Comparison of ENCODE assay signal across 7 cellular contexts in the genomic region with DNA sequence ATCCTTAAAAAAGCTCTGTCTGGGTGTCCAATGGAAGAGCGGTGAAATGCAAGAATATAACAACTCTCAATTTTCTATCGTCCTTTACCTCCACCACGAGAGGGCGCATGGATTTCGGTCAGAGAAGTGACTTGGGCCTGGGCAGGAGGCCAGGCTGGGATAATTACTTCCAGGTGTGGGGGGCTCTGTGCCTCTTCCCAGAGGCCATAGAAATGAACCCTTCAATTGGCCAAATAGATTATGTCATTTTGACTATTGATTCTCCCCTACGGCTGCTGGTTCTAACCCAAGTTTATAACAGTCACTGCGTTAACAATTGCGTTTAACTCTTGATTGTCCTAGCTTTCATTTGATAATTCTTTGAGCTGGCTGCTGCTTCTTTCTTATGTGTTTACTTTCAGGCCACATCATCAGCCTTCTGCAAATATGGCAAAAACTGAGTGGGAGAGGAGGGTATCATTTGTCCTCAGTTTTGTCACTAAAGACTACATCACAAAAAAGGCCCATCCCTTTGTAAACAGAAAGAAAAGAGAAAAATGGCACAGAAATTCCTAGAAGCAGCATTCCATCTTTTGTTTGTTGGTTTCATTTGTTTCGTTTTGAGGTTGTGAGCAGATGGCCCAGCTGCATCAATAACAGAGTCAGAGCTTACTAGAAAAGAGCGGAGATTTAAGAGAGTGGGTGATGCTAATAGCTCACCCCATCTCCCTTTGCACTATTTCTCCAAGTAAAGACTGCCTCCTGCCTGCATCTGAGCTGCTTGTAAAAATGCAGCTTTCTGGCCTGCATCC. TPM values are rescaled to one million over a fixed set of nuclear protein-coding genes. Genes with fewer than 3 reads are reported as not detected.
DNase-seq lines count a peak whose midpoint lies in the region; TF ChIP-seq lines count a peak whose summit lies in the region.

No MANE protein-coding gene starts in this region.

- CTCF ChIA-PET in activated naive CD4-positive, alpha-beta T cell treated with anti-CD3 and anti-CD28 coated beads for 36 hours (lab: Charles Lee): interaction anchor here (0.6 to 6.2 kb wide), 44 partner anchors 8 to 1050 kb away, joined by 3 to 239 read pairs (median 5); a partner anchor contains a TSS

- no peak overlapping the region for H3K27ac Mint-ChIP-seq in activated naive CD4-positive, alpha-beta T cell treated with anti-CD3 and anti-CD28 coated beads for 36 hours
- H3K27ac Mint-ChIP-seq in type B pancreatic cell: peak overlapping the region; percentile 88

- no peaks in the 10 kb centered on the region for H3K79me2 ChIP-seq in trophoblast cell (ENCODE audit: control insufficient read depth, insufficient read depth, low read length, poor library complexity)

- no peaks in the 10 kb centered on the region for H3K9me3 ChIP-seq in SK-N-MC (ENCODE audit: low read depth, low read length)
- H3K9me3 ChIP-seq in trophoblast cell (ENCODE audit: insufficient read depth, low read depth, low read length): no peaks in the 10 kb centered on the region

- H3K4me1 ChIP-seq in trophoblast cell (ENCODE audit: control insufficient read depth in 1 of 2, insufficient read depth in 2 of 2, low read length in 2 of 2): no peaks in the 10 kb centered on the region

- TF ChIP-seq CTCF in GM13976 (IDR thresholded peaks at IDR 0.05; ENCODE audit: borderline replicate concordance, control extremely low read depth, extremely low read depth, insufficient read depth, missing control alignments) (peak; percentile 52), type B pancreatic cell (conservative IDR thresholded peaks at IDR 0.05) (peak; percentile 87)

- H2AK5ac ChIP-seq in trophoblast cell (ENCODE audit: low read length): no peak overlapping the region

- H3K4me2 ChIP-seq in trophoblast cell (ENCODE audit: low read length): no peak overlapping the region

- H3K4me3 ChIP-seq in SK-N-MC (peak overlapping the region; percentile 46), trophoblast cell (ENCODE audit: low read depth, low read length) (no peak overlapping the region)

- no peak overlapping the region for H3K18ac ChIP-seq in trophoblast cell (ENCODE audit: low read length)

- no peak overlapping the region for H3K27ac ChIP-seq in SK-N-MC
- no peak overlapping the region for H3K27ac ChIP-seq in trophoblast cell (ENCODE audit: low read depth, low read length)

- H3K4me1 Mint-ChIP-seq in activated naive CD4-positive, alpha-beta T cell treated with anti-CD3 and anti-CD28 coated beads for 36 hours (ENCODE audit: low read depth): peaks cover 1% of the 10 kb centered on the region
- H3K4me1 Mint-ChIP-seq in type B pancreatic cell (ENCODE audit: unreplicated experiment): peaks cover 14% of the 10 kb centered on the region

- no peaks in the 10 kb centered on the region for H3K27me3 Mint-ChIP-seq in activated naive CD4-positive, alpha-beta T cell treated with anti-CD3 and anti-CD28 coated beads for 36 hours (ENCODE audit: low read depth)
- peaks cover 3% of the 10 kb centered on the region for H3K27me3 Mint-ChIP-seq in type B pancreatic cell

- H2AFZ ChIP-seq in trophoblast cell (ENCODE audit: insufficient read depth, low read length, poor library complexity): no peak overlapping the region

- H2BK5ac ChIP-seq in trophoblast cell (ENCODE audit: low read depth, low read length, poor library complexity): no peak overlapping the region

- H3K79me1 ChIP-seq in trophoblast cell (ENCODE audit: low read length): no peaks in the 10 kb centered on the region

- H3K9ac ChIP-seq in SK-N-MC (ENCODE audit: insufficient read length): no peak overlapping the region
- H3K9ac ChIP-seq in trophoblast cell (ENCODE audit: low read length): no peak overlapping the region

- H3K4me3 Mint-ChIP-seq in activated naive CD4-positive, alpha-beta T cell treated with anti-CD3 and anti-CD28 coated beads for 36 hours: no peak overlapping the region
- H3K4me3 Mint-ChIP-seq in type B pancreatic cell: peak overlapping the region; percentile 64

- H3K36me3 ChIP-seq in SK-N-MC (ENCODE audit: insufficient read depth, low read length) (no peaks in the 10 kb centered on the region), trophoblast cell (ENCODE audit: control insufficient read depth in 1 of 2, insufficient read depth in 2 of 2, low read length in 2 of 2) (no peaks in the 10 kb centered on the region)

- H3K36me3 Mint-ChIP-seq in activated naive CD4-positive, alpha-beta T cell treated with anti-CD3 and anti-CD28 coated beads for 36 hours (ENCODE audit: low read depth): no peaks in the 10 kb centered on the region
- no peaks in the 10 kb centered on the region for H3K36me3 Mint-ChIP-seq in type B pancreatic cell

- DNase-seq in GM13976 (ENCODE audit: low spot score) (peak; percentile 67), NAMALWA (ENCODE audit: low spot score) (peak; percentile 84), SK-N-MC (ENCODE audit: low read depth, low spot score) (peak; percentile 51), glomerular endothelial cell (ENCODE audit: extremely low read depth, low read depth, low spot score) (peak; percentile 29), trophoblast cell (peak; percentile 47 to 89), type B pancreatic cell (ENCODE audit: extremely low spot score, unreplicated experiment) (peak; percentile 84)
- DNase-seq in activated naive CD4-positive, alpha-beta T cell treated with anti-CD3 and anti-CD28 coated beads for 36 hours: peak; percentile 83

- H4K12ac ChIP-seq in trophoblast cell (ENCODE audit: low read depth, low read length): no peak overlapping the region

- intact Hi-C loops in activated naive CD4-positive, alpha-beta T cell treated with anti-CD3 and anti-CD28 coated beads for 36 hours (cut with micrococcal nuclease): loop anchor here (1.0 to 5.0 kb wide), 5 partner anchors 27 to 258 kb away; no protein-coding TSS in a partner anchor

- no peak overlapping the region for H4K8ac ChIP-seq in trophoblast cell (ENCODE audit: low read depth, low read length)

- no peak overlapping the region for H3K23ac ChIP-seq in trophoblast cell (ENCODE audit: low read length)

- H2BK120ac ChIP-seq in trophoblast cell (ENCODE audit: insufficient read depth, low read length, poor library complexity): no peak overlapping the region

- WGBS in trophoblast cell (ENCODE audit: extremely low coverage, insufficient coverage, insufficient read length): no CpG with 5 or more reads among the region's 10 CpGs

- H3K14ac ChIP-seq in trophoblast cell (ENCODE audit: low read length): no peak overlapping the region

- no peaks in the 10 kb centered on the region for H3K27me3 ChIP-seq in trophoblast cell (ENCODE audit: insufficient read depth, low read length)

- no peak overlapping the region for H3K4ac ChIP-seq in trophoblast cell (ENCODE audit: low read depth, low read length)

- H3K9me3 Mint-ChIP-seq in activated naive CD4-positive, alpha-beta T cell treated with anti-CD3 and anti-CD28 coated beads for 36 hours: no peaks in the 10 kb centered on the region
- H3K9me3 Mint-ChIP-seq in type B pancreatic cell: no peaks in the 10 kb centered on the region

- in situ Hi-C loops in GM13976 (cut with MboI; ENCODE audit: low sequenced_read_pairs, unreplicated experiment): loop anchor here (5.0 kb wide), 1 partner anchor 102 kb away; no protein-coding TSS in a partner anchor

- H2BK12ac ChIP-seq in trophoblast cell (ENCODE audit: low read length): no peak overlapping the region

- H4K91ac ChIP-seq in trophoblast cell (ENCODE audit: low read depth, low read length): no peak overlapping the region

RNA-seq across cellular contexts. Expression of a gene that starts 45.4 kb away (rescaled TPM):
- total RNA-seq in activated naive CD4-positive, alpha-beta T cell treated with anti-CD3 and anti-CD28 coated beads for 36 hours: 10 to 100 TPM; 50.9 to 52.1 TPM
- total RNA-seq in glomerular endothelial cell (46.6 and 60.7 TPM in 2 replicates), type B pancreatic cell (ENCODE audit: low replicate concordance) (56.7 and 67.1 TPM in 2 replicates)
- 54.0 and 57.2 TPM in 2 replicates for polyA plus RNA-seq in trophoblast cell (2013)

Comparison
In these comparisons a context has a peak if more than half of its experiments do, and no peak if none do; other contexts are left out.
1. DNase-seq: peak in every context shown above with its lines; median percentile 84 in NAMALWA; 84 in type B pancreatic cell; 83 in activated naive CD4-positive, alpha-beta T cell treated with anti-CD3 and anti-CD28 coated beads for 36 hours; 68 in trophoblast cell; 67 in GM13976; 51 in SK-N-MC; 29 in glomerular endothelial cell.